33 cellular contexts compared by ENCODE assay signal in the genomic region with DNA sequence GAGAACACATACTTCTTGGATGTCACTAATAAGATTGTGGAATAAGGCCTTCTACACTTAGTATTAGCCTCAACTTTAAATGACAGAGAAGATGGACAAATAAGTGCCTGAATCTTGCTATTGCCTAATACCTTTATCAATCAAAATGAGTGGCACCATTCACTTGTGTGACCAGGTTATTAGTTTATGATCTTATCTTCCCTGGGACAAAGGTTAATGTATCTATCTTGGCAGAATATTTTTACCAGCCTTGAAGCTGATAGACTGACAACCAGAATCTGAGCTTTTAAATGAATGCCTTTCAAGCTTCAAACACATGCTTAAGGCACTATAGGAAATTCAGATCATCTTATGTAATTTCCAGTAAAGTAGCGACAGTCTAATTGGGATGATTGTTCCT.
A peak's percentile ranks its signal among the peaks of the same experiment; 100 is the strongest.
DNase-seq lines count a peak whose midpoint lies in the region; FAIRE-seq and TF ChIP-seq lines count a peak whose summit lies in the region.
"Had no signal": no experiment of that assay in that cellular context is flagged by ENCODE, and none has a peak within 500 bp of the region (broad histone marks: within the 10 kb centered on the region; RNA-seq: fewer than 3 reads in every experiment).

No MANE protein-coding gene starts in this region.

- 17 to 66% (median 43%) methylated on average over 1 of the region's 1 CpG for WGBS in small intestine, 3 donors

- TF ChIP-seq POLR2A in GM12892 (IDR thresholded peaks at IDR 0.05; ENCODE audit: low read depth, low read length): no peak

- H3K27ac ChIP-seq in neural cell (ENCODE audit: low read length) (peak overlapping the region; percentile 40), small intestine (ENCODE audit: low read depth in 1 of 2, low read length in 1 of 2) (no peak overlapping the region), substantia nigra (ENCODE audit: low read depth, low read length, poor library complexity, severe bottlenecking) (no peak overlapping the region)
- H3K27ac ChIP-seq: 22Rv1; A549; BLaER1; BLaER1 treated with 17β-estradiol and CSF1 and Interleukin-3, amounts not matched to agents 10 nM and 100 nM; C4-2B had no signal

- H3K9me3 ChIP-seq in neural cell (ENCODE audit: low read length) (no peaks in the 10 kb centered on the region), small intestine (ENCODE audit: control insufficient read depth, low read depth) (no peaks in the 10 kb centered on the region)
- H3K9me3 ChIP-seq: A549; BE2C; BLaER1; BLaER1 treated with 17β-estradiol and CSF1 and Interleukin-3, amounts not matched to agents 10 nM and 100 nM; Caco-2 had no signal

- H3K9ac ChIP-seq in neural cell (ENCODE audit: low read length): no peak overlapping the region
- H3K9ac ChIP-seq: BLaER1; BLaER1 treated with 17β-estradiol and CSF1 and Interleukin-3, amounts not matched to agents 10 nM and 100 nM had no signal

- no peaks in the 10 kb centered on the region for H4K20me1 ChIP-seq in neural cell (ENCODE audit: insufficient read depth)
- H4K20me1 ChIP-seq: BLaER1; BLaER1 treated with 17β-estradiol and CSF1 and Interleukin-3, amounts not matched to agents 10 nM and 100 nM had no signal

- H2AFZ ChIP-seq in neural cell (ENCODE audit: low read depth, low read length): no peak overlapping the region

- no peaks in the 10 kb centered on the region for H3K4me1 ChIP-seq in small intestine (ENCODE audit: control insufficient read depth in 2 of 2, insufficient read depth in 1 of 2, low read depth in 1 of 2, low read length in 1 of 2)
- H3K4me1 ChIP-seq: A549; BE2C; BLaER1; BLaER1 treated with 17β-estradiol and CSF1 and Interleukin-3, amounts not matched to agents 10 nM and 100 nM; Caco-2 had no signal

- peak; percentile 92 for TF ChIP-seq EP300 in neural cell (conservative IDR thresholded peaks at IDR 0.05; ENCODE audit: poor library complexity, severe bottlenecking)

- no peak overlapping the region for H3K4me2 ChIP-seq in neural cell (ENCODE audit: low read length)
- H3K4me2 ChIP-seq: A549; BLaER1; BLaER1 treated with 17β-estradiol and CSF1 and Interleukin-3, amounts not matched to agents 10 nM and 100 nM had no signal

- TF ChIP-seq CTCF in neural cell (IDR thresholded peaks at IDR 0.05; ENCODE audit: poor library complexity, severe bottlenecking): no peak

- no peak for TF ChIP-seq RAD21 in neural cell (conservative IDR thresholded peaks at IDR 0.05)

- no peaks in the 10 kb centered on the region for H3K79me2 ChIP-seq in neural cell (replicated peaks; ENCODE audit: insufficient read depth, low read length)

- FAIRE-seq in small intestine (lab: Jason Lieb, UNC) (no peak), GM12892 (lab: Jason Lieb, UNC) (no peak)
- FAIRE-seq: A204.1, A549, D721Med had no signal

- no peaks in the 10 kb centered on the region for H3K27me3 ChIP-seq in neural cell (ENCODE audit: insufficient read depth, low read depth, low read length)
- no peaks in the 10 kb centered on the region for H3K27me3 ChIP-seq in small intestine (ENCODE audit: control insufficient read depth in 2 of 2, insufficient read depth in 2 of 2, low read length in 2 of 2)
- H3K27me3 ChIP-seq: BE2C; BLaER1; BLaER1 treated with 17β-estradiol and CSF1 and Interleukin-3, amounts not matched to agents 10 nM and 100 nM had no signal

- DNase-seq in NCI-H69 (lab: John Stamatoyannopoulos, UW) (peak; percentile 4), small intestine (peak; percentile 51), GM12892 (ENCODE audit: insufficient read length) (no peak), substantia nigra (lab: John Stamatoyannopoulos, UW) (no peak), NCI-H748 (lab: John Stamatoyannopoulos, UW; ENCODE audit: unreplicated experiment) (no peak)
- DNase-seq: 8988T; ACHN; AML-193; BE2C; C1 segment of cervical spinal cord; Caco-2; Calu3; CD4-positive, alpha-beta memory T cell; CD4-positive, alpha-beta T cell; CD4-positive, CD25-positive, alpha-beta regulatory T cell; CD8-positive, alpha-beta memory T cell; CD8-positive, alpha-beta T cell; COR-L47; DMS 273 treated with DMSO at 0.1 percent for 48 hours; DMS153; DMS53; DMS79; DMS79 treated with DMSO at 0.1 percent for 48 hours; DND-41; EL had no signal

- H3K36me3 ChIP-seq in neural cell (ENCODE audit: insufficient read depth, low read length) (no peaks in the 10 kb centered on the region), small intestine (ENCODE audit: control insufficient read depth in 2 of 2, insufficient read depth in 2 of 2, low read length in 2 of 2) (no peaks in the 10 kb centered on the region)
- H3K36me3 ChIP-seq: BE2C; BLaER1; BLaER1 treated with 17β-estradiol and CSF1 and Interleukin-3, amounts not matched to agents 10 nM and 100 nM had no signal

- no peak overlapping the region for H3K4me3 ChIP-seq in neural cell (ENCODE audit: low read length)
- H3K4me3 ChIP-seq in small intestine (ENCODE audit: low read depth in 1 of 2, low read length in 2 of 2): no peak overlapping the region
- H3K4me3 ChIP-seq: A549; BLaER1; BLaER1 treated with 17β-estradiol and CSF1 and Interleukin-3, amounts not matched to agents 10 nM and 100 nM had no signal

- H3F3A ChIP-seq in neural cell (ENCODE audit: insufficient read depth, low read length, poor library complexity, severe bottlenecking): no peaks in the 10 kb centered on the region

- H3K9me2 ChIP-seq in neural cell (ENCODE audit: insufficient read depth, low read length): no peaks in the 10 kb centered on the region

TF ChIP-seq in neural cell, 6 proteins besides CTCF, POLR2A, EP300 and RAD21:
- no peak for TF ChIP-seq SMC3 (conservative IDR thresholded peaks at IDR 0.05; ENCODE audit: poor library complexity)
- no peak for TF ChIP-seq MXI1 (conservative IDR thresholded peaks at IDR 0.05; ENCODE audit: poor library complexity, severe bottlenecking)
- peak; percentile 13 for TF ChIP-seq POLR2AphosphoS5 (IDR thresholded peaks at IDR 0.05)
- TF ChIP-seq, protein P1, sequence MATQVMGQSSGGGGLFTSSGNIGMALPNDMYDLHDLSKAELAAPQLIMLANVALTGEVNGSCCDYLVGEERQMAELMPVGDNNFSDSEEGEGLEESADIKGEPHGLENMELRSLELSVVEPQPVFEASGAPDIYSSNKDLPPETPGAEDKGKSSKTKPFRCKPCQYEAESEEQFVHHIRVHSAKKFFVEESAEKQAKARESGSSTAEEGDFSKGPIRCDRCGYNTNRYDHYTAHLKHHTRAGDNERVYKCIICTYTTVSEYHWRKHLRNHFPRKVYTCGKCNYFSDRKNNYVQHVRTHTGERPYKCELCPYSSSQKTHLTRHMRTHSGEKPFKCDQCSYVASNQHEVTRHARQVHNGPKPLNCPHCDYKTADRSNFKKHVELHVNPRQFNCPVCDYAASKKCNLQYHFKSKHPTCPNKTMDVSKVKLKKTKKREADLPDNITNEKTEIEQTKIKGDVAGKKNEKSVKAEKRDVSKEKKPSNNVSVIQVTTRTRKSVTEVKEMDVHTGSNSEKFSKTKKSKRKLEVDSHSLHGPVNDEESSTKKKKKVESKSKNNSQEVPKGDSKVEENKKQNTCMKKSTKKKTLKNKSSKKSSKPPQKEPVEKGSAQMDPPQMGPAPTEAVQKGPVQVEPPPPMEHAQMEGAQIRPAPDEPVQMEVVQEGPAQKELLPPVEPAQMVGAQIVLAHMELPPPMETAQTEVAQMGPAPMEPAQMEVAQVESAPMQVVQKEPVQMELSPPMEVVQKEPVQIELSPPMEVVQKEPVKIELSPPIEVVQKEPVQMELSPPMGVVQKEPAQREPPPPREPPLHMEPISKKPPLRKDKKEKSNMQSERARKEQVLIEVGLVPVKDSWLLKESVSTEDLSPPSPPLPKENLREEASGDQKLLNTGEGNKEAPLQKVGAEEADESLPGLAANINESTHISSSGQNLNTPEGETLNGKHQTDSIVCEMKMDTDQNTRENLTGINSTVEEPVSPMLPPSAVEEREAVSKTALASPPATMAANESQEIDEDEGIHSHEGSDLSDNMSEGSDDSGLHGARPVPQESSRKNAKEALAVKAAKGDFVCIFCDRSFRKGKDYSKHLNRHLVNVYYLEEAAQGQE (IDR thresholded peaks at IDR 0.05; ENCODE audit: borderline replicate concordance): no peak
- TF ChIP-seq EZH2 (IDR thresholded peaks at IDR 0.05; ENCODE audit: borderline replicate concordance, insufficient read depth, low read length, poor library complexity, severe bottlenecking): no peak

Comparison
In these comparisons a context has a peak if more than half of its experiments do, and no peak if none do; other contexts are left out.
1. DNase-seq: peak in NCI-H69 (single experiment) and small intestine (single experiment); none in GM12892 (single experiment), substantia nigra (0 of 49) and NCI-H748 (single experiment).